In genomic region chr14:19729359-19729758, GRCh38 we compare ENCODE assay signal across 31 cellular contexts. TPM values are rescaled to one million over a fixed set of nuclear protein-coding genes. Genes with fewer than 3 reads are reported as not detected.
"Had no signal": no experiment of that assay in that cellular context is flagged by ENCODE, and none has a peak within 500 bp of the region (broad histone marks: within the 10 kb centered on the region; RNA-seq: fewer than 3 reads in every experiment).

No MANE protein-coding gene starts in this region.

- H3K4me3 ChIP-seq: colonic mucosa, esophagus squamous epithelium, gastrocnemius medialis, heart right ventricle, left lung, lower lobe of right lung, mucosa of descending colon had no signal

- ATAC-seq: effector memory CD8-positive, alpha-beta T cell; gastrocnemius medialis; left cardiac atrium; left lung; left ventricle myocardium superior; mucosa of descending colon had no signal

- H3K27me3 ChIP-seq: colonic mucosa, esophagus squamous epithelium, gastrocnemius medialis, heart right ventricle, left lung had no signal

- H3K36me3 ChIP-seq: colonic mucosa, esophagus squamous epithelium, gastrocnemius medialis, heart right ventricle, left lung, lower lobe of right lung had no signal

- H3K4me1 ChIP-seq: colonic mucosa, esophagus squamous epithelium, gastrocnemius medialis, heart right ventricle, left lung, lower lobe of right lung had no signal

- H3K27ac Mint-ChIP-seq: dendritic cell treated with granulocyte-macrophage colony-stimulating factor and Interleukin-4, amounts not matched to agents 40 ng/mL and 50 ng/mL, for 4 days; effector memory CD8-positive, alpha-beta T cell; mesothelial cell of epicardium had no signal

- H3K27ac ChIP-seq: colonic mucosa, esophagus squamous epithelium, gastrocnemius medialis, heart right ventricle, left lung, lower lobe of right lung had no signal

- H3K4me1 Mint-ChIP-seq: mesothelial cell of epicardium had no signal

- H3K27me3 Mint-ChIP-seq: dendritic cell treated with granulocyte-macrophage colony-stimulating factor and Interleukin-4, amounts not matched to agents 40 ng/mL and 50 ng/mL, for 4 days; effector memory CD8-positive, alpha-beta T cell had no signal

- H3K36me3 Mint-ChIP-seq: mesothelial cell of epicardium had no signal

- FAIRE-seq: endothelial cell of umbilical vein, islet of Langerhans, keratinocyte had no signal

- DNase-seq: colonic mucosa; cortex of kidney; effector CD8-positive, alpha-beta T cell; effector memory CD8-positive, alpha-beta T cell; esophagus squamous epithelium; foreskin fibroblast; foreskin melanocyte; gastrocnemius medialis; glutamatergic neuron; head of caudate nucleus; heart right ventricle; hippocampal formation; left cardiac atrium; left lung; left ventricle myocardium superior; lower lobe of right lung; mesenchymal stem cell; mucosa of descending colon had no signal

- H3K4me3 Mint-ChIP-seq: dendritic cell treated with granulocyte-macrophage colony-stimulating factor and Interleukin-4, amounts not matched to agents 40 ng/mL and 50 ng/mL, for 4 days; effector memory CD8-positive, alpha-beta T cell; mesothelial cell of epicardium had no signal

RNA-seq across cellular contexts. Expression of gene OR4Q3, which starts 14.0 kb away (rescaled TPM):
- total RNA-seq: colonic mucosa, dermis microvascular lymphatic vessel endothelial cell, endothelial cell of umbilical vein, epithelial cell of proximal tubule, esophagus squamous epithelium, gastrocnemius medialis, glomerular endothelial cell, heart right ventricle, kidney epithelial cell, left cardiac atrium, left lung, left ventricle myocardium superior, lower leg skin, lower lobe of right lung, lung microvascular endothelial cell, mesenteric fat pad, mesothelial cell of epicardium, mucosa of descending colon, myocyte had no signal

RNA-seq across cellular contexts. Expression of gene OR11H2, which starts 15.7 kb away (rescaled TPM):
- total RNA-seq: colonic mucosa, dermis microvascular lymphatic vessel endothelial cell, endothelial cell of umbilical vein, epithelial cell of proximal tubule, esophagus squamous epithelium, gastrocnemius medialis, glomerular endothelial cell, heart right ventricle, kidney epithelial cell, left cardiac atrium, left lung, left ventricle myocardium superior, lower leg skin, lower lobe of right lung, lung microvascular endothelial cell, mesenteric fat pad, mesothelial cell of epicardium, mucosa of descending colon had no signal

RNA-seq across cellular contexts. Expression of gene OR4M1, which starts 43.9 kb away (rescaled TPM):
- total RNA-seq: colonic mucosa, dermis microvascular lymphatic vessel endothelial cell, endothelial cell of umbilical vein, epithelial cell of proximal tubule, esophagus squamous epithelium, gastrocnemius medialis, glomerular endothelial cell, heart right ventricle, kidney epithelial cell, left cardiac atrium, left lung, left ventricle myocardium superior, lower leg skin, lower lobe of right lung, lung microvascular endothelial cell, mesenteric fat pad, mesothelial cell of epicardium, mucosa of descending colon, myocyte had no signal
